ENCODE assay signal across 1 cellular context in the genomic region with DNA sequence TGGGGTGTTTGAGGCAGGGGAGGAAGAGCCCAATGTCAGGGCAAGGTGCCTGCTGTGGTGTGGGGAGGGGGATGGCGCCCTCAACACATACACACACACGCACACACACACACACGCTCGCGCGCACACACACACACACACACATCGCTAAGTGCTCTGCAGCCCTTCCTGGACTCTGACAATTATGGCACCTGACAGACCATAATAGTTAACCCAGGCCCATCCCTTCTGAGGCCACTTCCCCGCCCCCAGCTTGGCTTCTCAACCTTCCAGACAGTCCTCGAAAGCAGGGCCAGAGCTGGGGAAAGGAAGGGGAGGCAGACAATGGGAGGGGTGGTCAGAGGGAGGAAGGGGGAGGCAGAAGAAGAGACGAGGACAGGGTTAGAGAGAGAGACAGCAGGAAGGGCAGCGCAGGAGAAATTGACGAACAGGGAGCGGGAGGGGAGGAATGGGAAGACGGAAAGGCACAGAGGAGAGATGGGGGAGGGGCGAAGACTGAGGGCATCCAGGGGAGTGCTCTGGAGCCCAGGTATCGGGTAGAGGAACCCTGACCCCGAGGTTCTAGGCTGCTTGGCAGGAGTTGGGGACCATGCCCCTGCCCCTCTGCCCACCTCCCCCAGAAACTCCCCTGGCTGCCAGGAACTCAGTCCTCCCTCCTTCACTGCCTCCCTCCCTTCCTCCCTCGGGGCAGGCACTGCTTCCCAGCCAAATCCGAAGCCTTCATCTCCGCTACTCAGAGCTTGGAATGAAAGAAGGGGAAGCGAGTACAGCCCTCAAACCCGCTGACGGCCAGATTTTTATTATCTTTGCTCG.
TF ChIP-seq lines count a peak whose summit lies in the region.

No MANE protein-coding gene starts in this region.

TF ChIP-seq in HepG2, 621 proteins besides CTCF, POLR2A, EP300 and RAD21 (continued from another document and continues in another):
- TF ChIP-seq, protein P1, sequence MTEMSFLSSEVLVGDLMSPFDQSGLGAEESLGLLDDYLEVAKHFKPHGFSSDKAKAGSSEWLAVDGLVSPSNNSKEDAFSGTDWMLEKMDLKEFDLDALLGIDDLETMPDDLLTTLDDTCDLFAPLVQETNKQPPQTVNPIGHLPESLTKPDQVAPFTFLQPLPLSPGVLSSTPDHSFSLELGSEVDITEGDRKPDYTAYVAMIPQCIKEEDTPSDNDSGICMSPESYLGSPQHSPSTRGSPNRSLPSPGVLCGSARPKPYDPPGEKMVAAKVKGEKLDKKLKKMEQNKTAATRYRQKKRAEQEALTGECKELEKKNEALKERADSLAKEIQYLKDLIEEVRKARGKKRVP (CRISPR knock-in tag; IDR thresholded peaks at IDR 0.05) = no peak
- TF ChIP-seq ZFP91 (CRISPR knock-in tag; IDR thresholded peaks at IDR 0.05; ENCODE audit: borderline replicate concordance) (peak; percentile 40; the same call in 1 of the 2 replicates), ATF1 (CRISPR knock-in tag; IDR thresholded peaks at IDR 0.05) (no peak), BRF2 (CRISPR knock-in tag; IDR thresholded peaks at IDR 0.05) (no peak), ZNF414 (CRISPR knock-in tag; IDR thresholded peaks at IDR 0.05) (no peak), SOX13 (IDR thresholded peaks at IDR 0.05) (no peak), SOX13 (CRISPR knock-in tag; conservative IDR thresholded peaks at IDR 0.05 in 1 of 2, IDR thresholded peaks at IDR 0.05 in 1 of 2) (no peak), ZNF562 (CRISPR knock-in tag; IDR thresholded peaks at IDR 0.05; ENCODE audit: borderline replicate concordance) (no peak), ARNTL (CRISPR knock-in tag; IDR thresholded peaks at IDR 0.05) (0 out of 2 replicates have a peak, but pooled peaks have one; percentile 18), ZNF546 (CRISPR knock-in tag; conservative IDR thresholded peaks at IDR 0.05) (no peak), NFYC (CRISPR knock-in tag; IDR thresholded peaks at IDR 0.05) (no peak), DNMT1 (CRISPR knock-in tag; IDR thresholded peaks at IDR 0.05) (peak; percentile 86; the same call in 1 of the 2 replicates), MYPOP (CRISPR knock-in tag; IDR thresholded peaks at IDR 0.05) (no peak), TBX2 (CRISPR knock-in tag; IDR thresholded peaks at IDR 0.05; ENCODE audit: borderline replicate concordance) (0 out of 2 replicates have a peak, but pooled peaks have one; percentile 61), NR2C2 (CRISPR knock-in tag; IDR thresholded peaks at IDR 0.05; ENCODE audit: borderline replicate concordance) (no peak), ZNF547 (CRISPR knock-in tag; IDR thresholded peaks at IDR 0.05) (peak; percentile 32; the same call in 1 of the 2 replicates), ZNF281 (CRISPR knock-in tag; IDR thresholded peaks at IDR 0.05; ENCODE audit: borderline replicate concordance) (peak; percentile 89), GTF3A (CRISPR knock-in tag; conservative IDR thresholded peaks at IDR 0.05) (no peak)
- TF ChIP-seq, protein P2, sequence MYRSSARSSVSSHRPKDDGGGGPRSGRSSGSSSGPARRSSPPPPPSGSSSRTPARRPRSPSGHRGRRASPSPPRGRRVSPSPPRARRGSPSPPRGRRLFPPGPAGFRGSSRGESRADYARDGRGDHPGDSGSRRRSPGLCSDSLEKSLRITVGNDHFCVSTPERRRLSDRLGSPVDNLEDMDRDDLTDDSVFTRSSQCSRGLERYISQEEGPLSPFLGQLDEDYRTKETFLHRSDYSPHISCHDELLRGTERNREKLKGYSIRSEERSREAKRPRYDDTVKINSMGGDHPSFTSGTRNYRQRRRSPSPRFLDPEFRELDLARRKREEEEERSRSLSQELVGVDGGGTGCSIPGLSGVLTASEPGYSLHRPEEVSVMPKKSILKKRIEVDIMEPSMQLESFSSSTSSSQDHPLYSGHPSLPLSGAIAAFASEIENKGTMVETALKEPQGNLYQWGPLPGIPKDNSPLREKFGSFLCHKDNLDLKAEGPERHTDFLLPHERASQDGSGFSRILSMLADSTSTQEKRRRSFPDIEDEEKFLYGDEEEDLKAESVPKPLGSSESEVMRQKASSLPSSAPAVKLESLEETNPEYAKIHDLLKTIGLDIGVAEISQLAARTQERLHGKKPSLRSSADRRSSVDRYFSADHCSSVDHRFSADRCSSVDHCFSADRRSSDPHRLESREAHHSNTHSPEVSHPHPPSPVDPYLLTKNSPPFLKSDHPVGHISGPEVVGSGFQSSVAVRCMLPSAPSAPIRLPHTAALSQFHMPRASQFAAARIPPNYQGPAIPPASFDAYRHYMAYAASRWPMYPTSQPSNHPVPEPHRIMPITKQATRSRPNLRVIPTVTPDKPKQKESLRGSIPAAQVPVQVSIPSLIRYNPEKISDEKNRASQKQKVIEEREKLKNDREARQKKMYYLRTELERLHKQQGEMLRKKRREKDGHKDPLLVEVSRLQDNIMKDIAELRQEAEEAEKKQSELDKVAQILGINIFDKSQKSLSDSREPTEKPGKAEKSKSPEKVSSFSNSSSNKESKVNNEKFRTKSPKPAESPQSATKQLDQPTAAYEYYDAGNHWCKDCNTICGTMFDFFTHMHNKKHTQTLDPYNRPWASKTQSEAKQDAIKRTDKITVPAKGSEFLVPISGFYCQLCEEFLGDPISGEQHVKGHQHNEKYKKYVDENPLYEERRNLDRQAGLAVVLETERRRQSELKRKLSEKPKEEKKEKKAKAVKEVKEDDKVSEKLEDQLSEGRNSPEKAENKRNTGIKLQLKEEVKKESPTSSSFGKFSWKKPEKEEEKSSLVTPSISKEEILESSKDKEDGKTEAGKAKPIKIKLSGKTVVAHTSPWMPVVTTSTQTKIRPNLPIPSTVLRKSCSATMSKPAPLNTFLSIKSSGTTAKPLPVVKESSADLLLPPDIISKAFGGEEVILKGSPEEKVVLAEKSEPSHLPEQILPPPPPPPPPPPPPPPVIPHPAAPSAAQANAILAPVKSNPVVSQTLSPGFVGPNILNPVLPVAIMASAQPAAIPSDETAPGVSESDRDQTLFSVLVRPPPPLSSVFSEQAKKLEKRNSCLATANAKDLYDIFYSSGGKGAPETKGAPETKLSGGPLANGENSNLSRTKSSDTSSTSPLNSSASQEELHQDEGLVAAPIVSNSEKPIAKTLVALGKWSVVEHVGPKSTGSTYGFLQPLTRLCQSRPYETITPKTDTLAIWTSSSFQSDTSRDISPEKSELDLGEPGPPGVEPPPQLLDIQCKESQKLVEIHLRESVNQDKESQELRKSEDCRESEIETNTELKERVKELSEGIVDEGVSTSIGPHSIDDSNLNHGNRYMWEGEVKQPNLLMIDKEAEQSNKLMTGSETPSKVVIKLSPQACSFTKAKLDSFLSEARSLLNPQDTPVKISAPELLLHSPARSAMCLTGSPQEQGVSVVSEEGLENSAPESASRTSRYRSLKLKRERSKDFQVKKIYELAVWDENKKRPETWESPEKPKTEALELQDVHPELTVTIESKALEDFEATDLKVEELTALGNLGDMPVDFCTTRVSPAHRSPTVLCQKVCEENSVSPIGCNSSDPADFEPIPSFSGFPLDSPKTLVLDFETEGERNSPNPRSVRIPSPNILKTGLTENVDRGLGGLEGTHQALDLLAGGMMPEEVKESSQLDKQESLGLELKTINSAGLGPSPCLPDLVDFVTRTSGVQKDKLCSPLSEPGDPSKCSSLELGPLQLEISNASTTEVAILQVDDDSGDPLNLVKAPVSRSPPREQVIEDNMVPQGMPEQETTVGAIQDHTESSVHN (CRISPR knock-in tag; IDR thresholded peaks at IDR 0.05) = 0 out of 2 replicates have a peak, but pooled peaks have one; percentile 66
- TF ChIP-seq, protein P3, sequence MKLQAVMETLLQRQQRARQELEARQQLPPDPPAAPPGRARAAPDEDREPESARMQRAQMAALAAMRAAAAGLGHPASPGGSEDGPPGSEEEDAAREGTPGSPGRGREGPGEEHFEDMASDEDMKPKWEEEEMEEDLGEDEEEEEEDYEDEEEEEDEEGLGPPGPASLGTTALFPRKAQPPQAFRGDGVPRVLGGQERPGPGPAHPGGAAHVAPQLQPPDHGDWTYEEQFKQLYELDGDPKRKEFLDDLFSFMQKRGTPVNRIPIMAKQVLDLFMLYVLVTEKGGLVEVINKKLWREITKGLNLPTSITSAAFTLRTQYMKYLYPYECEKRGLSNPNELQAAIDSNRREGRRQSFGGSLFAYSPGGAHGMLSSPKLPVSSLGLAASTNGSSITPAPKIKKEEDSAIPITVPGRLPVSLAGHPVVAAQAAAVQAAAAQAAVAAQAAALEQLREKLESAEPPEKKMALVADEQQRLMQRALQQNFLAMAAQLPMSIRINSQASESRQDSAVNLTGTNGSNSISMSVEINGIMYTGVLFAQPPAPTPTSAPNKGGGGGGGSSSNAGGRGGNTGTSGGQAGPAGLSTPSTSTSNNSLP (IDR thresholded peaks at IDR 0.05; ENCODE audit: low read depth, low read length) = no peak
- TF ChIP-seq, protein P4, sequence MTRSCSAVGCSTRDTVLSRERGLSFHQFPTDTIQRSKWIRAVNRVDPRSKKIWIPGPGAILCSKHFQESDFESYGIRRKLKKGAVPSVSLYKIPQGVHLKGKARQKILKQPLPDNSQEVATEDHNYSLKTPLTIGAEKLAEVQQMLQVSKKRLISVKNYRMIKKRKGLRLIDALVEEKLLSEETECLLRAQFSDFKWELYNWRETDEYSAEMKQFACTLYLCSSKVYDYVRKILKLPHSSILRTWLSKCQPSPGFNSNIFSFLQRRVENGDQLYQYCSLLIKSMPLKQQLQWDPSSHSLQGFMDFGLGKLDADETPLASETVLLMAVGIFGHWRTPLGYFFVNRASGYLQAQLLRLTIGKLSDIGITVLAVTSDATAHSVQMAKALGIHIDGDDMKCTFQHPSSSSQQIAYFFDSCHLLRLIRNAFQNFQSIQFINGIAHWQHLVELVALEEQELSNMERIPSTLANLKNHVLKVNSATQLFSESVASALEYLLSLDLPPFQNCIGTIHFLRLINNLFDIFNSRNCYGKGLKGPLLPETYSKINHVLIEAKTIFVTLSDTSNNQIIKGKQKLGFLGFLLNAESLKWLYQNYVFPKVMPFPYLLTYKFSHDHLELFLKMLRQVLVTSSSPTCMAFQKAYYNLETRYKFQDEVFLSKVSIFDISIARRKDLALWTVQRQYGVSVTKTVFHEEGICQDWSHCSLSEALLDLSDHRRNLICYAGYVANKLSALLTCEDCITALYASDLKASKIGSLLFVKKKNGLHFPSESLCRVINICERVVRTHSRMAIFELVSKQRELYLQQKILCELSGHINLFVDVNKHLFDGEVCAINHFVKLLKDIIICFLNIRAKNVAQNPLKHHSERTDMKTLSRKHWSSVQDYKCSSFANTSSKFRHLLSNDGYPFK (CRISPR knock-in tag; IDR thresholded peaks at IDR 0.05; ENCODE audit: borderline replicate concordance) = no peak
